ENCODE assay signal across 2 cellular contexts in the genomic region with DNA sequence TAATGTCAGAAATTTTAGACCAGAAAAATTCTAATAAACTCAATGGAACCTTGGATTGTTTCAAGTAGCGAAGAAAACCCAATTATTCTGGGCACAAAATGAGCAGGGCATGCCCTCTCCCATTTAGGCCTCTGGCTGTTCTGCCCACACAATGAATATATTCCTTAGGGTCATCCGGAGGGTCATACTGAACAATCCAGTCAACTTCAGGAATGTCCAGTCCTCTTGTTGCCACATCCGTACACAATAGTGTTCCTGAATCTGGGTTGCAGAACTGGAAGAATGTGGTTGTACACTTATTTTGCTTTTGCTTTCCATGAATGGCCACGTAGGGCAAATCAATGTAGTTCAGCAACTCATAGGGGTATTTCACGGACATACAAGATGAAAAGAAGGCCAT.
A peak's percentile ranks its signal among the peaks of the same experiment; 100 is the strongest.
TF ChIP-seq lines count a peak whose summit lies in the region.

No MANE protein-coding gene starts in this region.

TF ChIP-seq in liver, 16 proteins besides CTCF, POLR2A, EP300 and RAD21:
- TF ChIP-seq GABPA (IDR thresholded peaks at IDR 0.05 in 1 of 2, conservative IDR thresholded peaks at IDR 0.05 in 1 of 2), result no peak
- no peak for TF ChIP-seq SP1 (IDR thresholded peaks at IDR 0.05)
- peak; percentile 34 to 52 for TF ChIP-seq RXRA (IDR thresholded peaks at IDR 0.05)
- peak; percentile 61 for TF ChIP-seq NR2F2 (IDR thresholded peaks at IDR 0.05)
- peak; percentile 16 to 23 for TF ChIP-seq HNF4A (conservative IDR thresholded peaks at IDR 0.05)
- TF ChIP-seq, protein P1, sequence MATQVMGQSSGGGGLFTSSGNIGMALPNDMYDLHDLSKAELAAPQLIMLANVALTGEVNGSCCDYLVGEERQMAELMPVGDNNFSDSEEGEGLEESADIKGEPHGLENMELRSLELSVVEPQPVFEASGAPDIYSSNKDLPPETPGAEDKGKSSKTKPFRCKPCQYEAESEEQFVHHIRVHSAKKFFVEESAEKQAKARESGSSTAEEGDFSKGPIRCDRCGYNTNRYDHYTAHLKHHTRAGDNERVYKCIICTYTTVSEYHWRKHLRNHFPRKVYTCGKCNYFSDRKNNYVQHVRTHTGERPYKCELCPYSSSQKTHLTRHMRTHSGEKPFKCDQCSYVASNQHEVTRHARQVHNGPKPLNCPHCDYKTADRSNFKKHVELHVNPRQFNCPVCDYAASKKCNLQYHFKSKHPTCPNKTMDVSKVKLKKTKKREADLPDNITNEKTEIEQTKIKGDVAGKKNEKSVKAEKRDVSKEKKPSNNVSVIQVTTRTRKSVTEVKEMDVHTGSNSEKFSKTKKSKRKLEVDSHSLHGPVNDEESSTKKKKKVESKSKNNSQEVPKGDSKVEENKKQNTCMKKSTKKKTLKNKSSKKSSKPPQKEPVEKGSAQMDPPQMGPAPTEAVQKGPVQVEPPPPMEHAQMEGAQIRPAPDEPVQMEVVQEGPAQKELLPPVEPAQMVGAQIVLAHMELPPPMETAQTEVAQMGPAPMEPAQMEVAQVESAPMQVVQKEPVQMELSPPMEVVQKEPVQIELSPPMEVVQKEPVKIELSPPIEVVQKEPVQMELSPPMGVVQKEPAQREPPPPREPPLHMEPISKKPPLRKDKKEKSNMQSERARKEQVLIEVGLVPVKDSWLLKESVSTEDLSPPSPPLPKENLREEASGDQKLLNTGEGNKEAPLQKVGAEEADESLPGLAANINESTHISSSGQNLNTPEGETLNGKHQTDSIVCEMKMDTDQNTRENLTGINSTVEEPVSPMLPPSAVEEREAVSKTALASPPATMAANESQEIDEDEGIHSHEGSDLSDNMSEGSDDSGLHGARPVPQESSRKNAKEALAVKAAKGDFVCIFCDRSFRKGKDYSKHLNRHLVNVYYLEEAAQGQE (IDR thresholded peaks at IDR 0.05), result no peak
- TF ChIP-seq HNF4G (IDR thresholded peaks at IDR 0.05), result no peak
- TF ChIP-seq JUND (IDR thresholded peaks at IDR 0.05), result no peak
- TF ChIP-seq YY1 (IDR thresholded peaks at IDR 0.05), result no peak
- TF ChIP-seq, protein P2, sequence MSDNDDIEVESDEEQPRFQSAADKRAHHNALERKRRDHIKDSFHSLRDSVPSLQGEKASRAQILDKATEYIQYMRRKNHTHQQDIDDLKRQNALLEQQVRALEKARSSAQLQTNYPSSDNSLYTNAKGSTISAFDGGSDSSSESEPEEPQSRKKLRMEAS (IDR thresholded peaks at IDR 0.05), result no peak

TF ChIP-seq in HepG2, 621 proteins besides CTCF, POLR2A, EP300 and RAD21:
- TF ChIP-seq BCL6 (CRISPR knock-in tag; IDR thresholded peaks at IDR 0.05) (no peak), ZBTB3 (CRISPR knock-in tag; IDR thresholded peaks at IDR 0.05; ENCODE audit: borderline replicate concordance, low read depth) (no peak), HDAC1 (CRISPR knock-in tag; IDR thresholded peaks at IDR 0.05) (no peak), ZNF839 (CRISPR knock-in tag; IDR thresholded peaks at IDR 0.05; ENCODE audit: borderline replicate concordance) (no peak)
- TF ChIP-seq, protein P1 (IDR thresholded peaks at IDR 0.05; ENCODE audit: borderline replicate concordance in 1 of 2, low read depth in 1 of 2, low read length in 2 of 2), result no peak
